8 cellular contexts compared by ENCODE assay signal in the genomic region with DNA sequence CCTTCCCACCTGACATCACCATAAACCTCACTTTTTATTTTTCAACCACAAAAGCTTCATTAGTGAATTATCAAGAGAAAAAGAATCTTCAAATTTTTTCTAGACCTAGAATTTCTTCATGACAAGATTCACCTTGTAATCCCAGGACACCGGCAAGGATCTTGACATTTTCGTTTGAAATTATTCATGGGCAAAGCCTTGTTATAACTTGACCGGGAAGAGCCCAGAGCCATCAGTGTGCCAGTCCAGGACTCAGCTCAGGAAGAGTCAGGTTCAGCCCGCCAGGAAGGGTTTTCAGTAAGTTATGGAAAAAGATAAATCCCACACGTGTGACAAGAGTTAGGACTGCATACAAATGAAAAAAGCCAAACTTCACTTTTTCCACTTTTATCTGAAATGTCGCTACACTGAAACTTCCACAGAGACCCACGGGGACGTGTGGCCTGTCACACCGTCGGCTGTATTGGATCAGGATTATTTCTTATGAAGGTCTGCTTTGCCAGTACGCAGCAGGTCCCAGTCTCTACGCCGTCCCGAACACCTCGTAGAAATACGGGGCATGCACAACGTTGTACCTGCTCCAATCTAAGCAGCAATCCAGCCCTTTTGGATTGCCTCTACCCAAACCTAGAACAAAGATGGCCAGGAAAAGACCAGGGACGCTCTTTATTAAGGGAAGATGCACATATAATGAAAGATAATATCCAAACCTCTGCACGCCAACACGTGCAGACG. TPM values are rescaled to one million over a fixed set of nuclear protein-coding genes. Genes with fewer than 3 reads are reported as not detected.
A peak's percentile ranks its signal among the peaks of the same experiment; 100 is the strongest.
DNase-seq lines count a peak whose midpoint lies in the region; ATAC-seq and TF ChIP-seq lines count a peak whose summit lies in the region.

No MANE protein-coding gene starts in this region.

- H3K9me3 ChIP-seq in lower lobe of right lung (no peaks in the 10 kb centered on the region), tibial nerve (no peaks in the 10 kb centered on the region)

- H3K4me3 ChIP-seq in lower lobe of right lung (peak overlapping the region; percentile 79), tibial nerve (peak overlapping the region; percentile 64 to 87 (median 83))

- H3K36me3 Mint-ChIP-seq in activated T-cell treated with anti-CD3 and anti-CD28 coated beads, Interleukin-2, amount 50 U/mL, for 24 hours (ENCODE audit: low read depth) = no peaks in the 10 kb centered on the region
- H3K36me3 Mint-ChIP-seq in MCF 10A (ENCODE audit: insufficient read depth, unreplicated experiment) = peaks cover 19% of the 10 kb centered on the region

- H3K27me3 ChIP-seq in lower lobe of right lung (ENCODE audit: low read depth) (no peaks in the 10 kb centered on the region), tibial nerve (no peaks in the 10 kb centered on the region)

- ATAC-seq in lower lobe of right lung = peak in 1 of 2 donors; percentile 14
- no peak for ATAC-seq in GM19463 (IDR thresholded peaks at IDR 0.05; ENCODE audit: unreplicated experiment)
- ATAC-seq in GM18873 (IDR thresholded peaks at IDR 0.05; ENCODE audit: low FRiP score, unreplicated experiment) = no peak

- H3K36me3 ChIP-seq in lower lobe of right lung (peaks cover 4% of the 10 kb centered on the region), tibial nerve (peaks cover 0 to 4% (median 0%) of the 10 kb centered on the region in 3 donors)

- H3K9me3 Mint-ChIP-seq in activated T-cell treated with anti-CD3 and anti-CD28 coated beads, Interleukin-2, amount 50 U/mL, for 24 hours = no peaks in the 10 kb centered on the region
- H3K9me3 Mint-ChIP-seq in MCF 10A (ENCODE audit: unreplicated experiment) = no peaks in the 10 kb centered on the region

- intact Hi-C loops in MCF 10A (cut with micrococcal nuclease) = loop anchor here (1.0 to 5.0 kb wide), 4 partner anchors 42 to 502 kb away; no protein-coding TSS in a partner anchor
- intact Hi-C loops in lower lobe of right lung (cut with DNase I) = no loop called here

- peaks cover 81% of the 10 kb centered on the region for H3K27me3 Mint-ChIP-seq in activated T-cell treated with anti-CD3 and anti-CD28 coated beads, Interleukin-2, amount 50 U/mL, for 24 hours
- no peaks in the 10 kb centered on the region for H3K27me3 Mint-ChIP-seq in MCF 10A (ENCODE audit: insufficient read depth, unreplicated experiment)

- TF ChIP-seq POLR2A in tibial nerve (IDR thresholded peaks at IDR 0.05) = no peak

- peaks cover 20% of the 10 kb centered on the region for H3K4me1 Mint-ChIP-seq in activated T-cell treated with anti-CD3 and anti-CD28 coated beads, Interleukin-2, amount 50 U/mL, for 24 hours (ENCODE audit: low read depth)
- peaks cover 67% of the 10 kb centered on the region for H3K4me1 Mint-ChIP-seq in MCF 10A (ENCODE audit: insufficient read depth, unreplicated experiment)

- 38 to 40% methylated on average over 21 of the region's 21 CpGs for WGBS in tibial nerve, 2 donors

- no peak for TF ChIP-seq CTCF in MCF 10A (IDR thresholded peaks at IDR 0.05; ENCODE audit: unreplicated experiment)
- TF ChIP-seq CTCF in lower lobe of right lung (IDR thresholded peaks at IDR 0.05) = no peak
- TF ChIP-seq CTCF in tibial nerve (IDR thresholded peaks at IDR 0.05) = no peak

- peak overlapping the region; percentile 67 for H3K4me3 Mint-ChIP-seq in activated T-cell treated with anti-CD3 and anti-CD28 coated beads, Interleukin-2, amount 50 U/mL, for 24 hours
- H3K4me3 Mint-ChIP-seq in MCF 10A (ENCODE audit: unreplicated experiment) = peak overlapping the region; percentile 92

- no peak for TF ChIP-seq EP300 in tibial nerve (IDR thresholded peaks at IDR 0.05)

- POLR2A ChIA-PET in MCF 10A (lab: Yijun Ruan, JAX) = interaction anchor here (0.7 to 5.6 kb wide), 21 partner anchors 9 to 272 kb away, joined by 3 to 30 read pairs (median 5); partner anchors contain the start of gene ABCD3

- no peak for DNase-seq in activated T-cell treated with anti-CD3 and anti-CD28 coated beads, Interleukin-2, amount 50 U/mL, for 24 hours
- DNase-seq in activated T-cell treated with anti-CD3 and anti-CD28 coated beads, Interleukin-2, amount 50 U/mL, for 48 hours = no peak
- peak; percentile 46 for DNase-seq in MCF 10A (ENCODE audit: unreplicated experiment)
- no peak for DNase-seq in lower lobe of right lung
- DNase-seq in tibial nerve (ENCODE audit: low spot score in 2 of 2) = no peak
- DNase-seq in stimulated activated CD4-positive, alpha-beta T cell treated with anti-CD3 and anti-CD28 coated beads, Interleukin-4, amount 100 ng/mL, for 4 hours = no peak

- H3K27ac Mint-ChIP-seq in activated T-cell treated with anti-CD3 and anti-CD28 coated beads, Interleukin-2, amount 50 U/mL, for 24 hours = no peak overlapping the region
- H3K27ac Mint-ChIP-seq in MCF 10A (ENCODE audit: low read depth, unreplicated experiment) = peak overlapping the region; percentile 97

- H3K4me1 ChIP-seq in lower lobe of right lung = peaks cover 58% of the 10 kb centered on the region
- peaks cover 0 to 60% (median 24%) of the 10 kb centered on the region in 4 donors for H3K4me1 ChIP-seq in tibial nerve

- CTCF ChIA-PET in MCF 10A (lab: Yijun Ruan, JAX) = interaction anchor here (0.7 to 2.5 kb wide), 11 partner anchors 13 to 266 kb away, joined by 3 to 15 read pairs (median 5); no protein-coding TSS in a partner anchor

- TSS peak; percentile 36 for BruUV-seq in MCF 10A (replicated peaks; lab: Mats Ljungman, UMichigan)

- H3K27ac ChIP-seq in lower lobe of right lung = peak overlapping the region; percentile 88
- peak overlapping the region; percentile 84 to 95 (median 90) for H3K27ac ChIP-seq in tibial nerve

RNA-seq across cellular contexts. Expression of gene F3, which starts 1.0 kb away (rescaled TPM):
- total RNA-seq in MCF 10A (2022) (173 and 296 TPM in 2 replicates), lower lobe of right lung (62.4 TPM), tibial nerve (100 to 1,000 TPM in 3 of 4 donors, 10 to 100 TPM in 1; 65.6 to 166 (median 139) TPM)
